In the genomic region with DNA sequence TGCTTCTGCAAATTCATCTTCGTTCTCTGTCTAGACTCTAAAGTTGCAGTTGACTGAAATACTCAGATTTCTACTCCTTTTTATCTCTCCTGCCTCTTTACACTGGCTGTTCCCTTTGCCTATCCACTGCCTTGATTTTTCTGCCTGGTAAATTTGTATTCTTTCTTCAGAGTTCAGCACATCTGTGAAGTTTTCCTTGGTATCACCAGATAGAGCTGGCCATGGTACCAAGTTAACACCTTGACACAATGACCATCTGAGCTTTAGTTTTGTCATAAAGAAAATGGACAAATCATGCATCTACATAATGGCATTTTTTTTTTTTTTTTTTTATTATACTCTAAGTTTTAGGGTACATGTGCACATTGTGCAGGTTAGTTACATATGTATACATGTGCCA, we compare ENCODE assay signal across 3 cellular contexts.
A peak's percentile ranks its signal among the peaks of the same experiment; 100 is the strongest.
TF ChIP-seq lines count a peak whose summit lies in the region.

No MANE protein-coding gene starts in this region.

TF ChIP-seq in SK-N-SH, 30 proteins besides CTCF, POLR2A, EP300 and RAD21 (continued from another document):
- peak; percentile 33; the same call in 1 of the 2 replicates for TF ChIP-seq REST (IDR thresholded peaks at IDR 0.05; ENCODE audit: low read depth, low read length)

TF ChIP-seq in SK-N-SH treated with all-trans-retinoic acid at 6 μM for 48 hours, 23 proteins besides CTCF, POLR2A, EP300 and RAD21 (continued from another document):
- TF ChIP-seq, protein P1, sequence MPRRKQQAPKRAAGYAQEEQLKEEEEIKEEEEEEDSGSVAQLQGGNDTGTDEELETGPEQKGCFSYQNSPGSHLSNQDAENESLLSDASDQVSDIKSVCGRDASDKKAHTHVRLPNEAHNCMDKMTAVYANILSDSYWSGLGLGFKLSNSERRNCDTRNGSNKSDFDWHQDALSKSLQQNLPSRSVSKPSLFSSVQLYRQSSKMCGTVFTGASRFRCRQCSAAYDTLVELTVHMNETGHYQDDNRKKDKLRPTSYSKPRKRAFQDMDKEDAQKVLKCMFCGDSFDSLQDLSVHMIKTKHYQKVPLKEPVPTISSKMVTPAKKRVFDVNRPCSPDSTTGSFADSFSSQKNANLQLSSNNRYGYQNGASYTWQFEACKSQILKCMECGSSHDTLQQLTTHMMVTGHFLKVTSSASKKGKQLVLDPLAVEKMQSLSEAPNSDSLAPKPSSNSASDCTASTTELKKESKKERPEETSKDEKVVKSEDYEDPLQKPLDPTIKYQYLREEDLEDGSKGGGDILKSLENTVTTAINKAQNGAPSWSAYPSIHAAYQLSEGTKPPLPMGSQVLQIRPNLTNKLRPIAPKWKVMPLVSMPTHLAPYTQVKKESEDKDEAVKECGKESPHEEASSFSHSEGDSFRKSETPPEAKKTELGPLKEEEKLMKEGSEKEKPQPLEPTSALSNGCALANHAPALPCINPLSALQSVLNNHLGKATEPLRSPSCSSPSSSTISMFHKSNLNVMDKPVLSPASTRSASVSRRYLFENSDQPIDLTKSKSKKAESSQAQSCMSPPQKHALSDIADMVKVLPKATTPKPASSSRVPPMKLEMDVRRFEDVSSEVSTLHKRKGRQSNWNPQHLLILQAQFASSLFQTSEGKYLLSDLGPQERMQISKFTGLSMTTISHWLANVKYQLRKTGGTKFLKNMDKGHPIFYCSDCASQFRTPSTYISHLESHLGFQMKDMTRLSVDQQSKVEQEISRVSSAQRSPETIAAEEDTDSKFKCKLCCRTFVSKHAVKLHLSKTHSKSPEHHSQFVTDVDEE (CRISPR knock-in tag; IDR thresholded peaks at IDR 0.05), result no peak
- no peak for TF ChIP-seq ZC3H10 (CRISPR knock-in tag; IDR thresholded peaks at IDR 0.05)
- no peak for TF ChIP-seq POU6F1 (CRISPR knock-in tag; IDR thresholded peaks at IDR 0.05; ENCODE audit: borderline replicate concordance, low read depth)

TF ChIP-seq in HEK293, 187 proteins besides CTCF, POLR2A, EP300 and RAD21 (continued from another document):
- TF ChIP-seq REST (tag by site-specific recombination; IDR thresholded peaks at IDR 0.05), result peak; percentile 52; the same call in 1 of the 2 replicates
